Comparison of ENCODE assay signal across 17 cellular contexts in the genomic region with DNA sequence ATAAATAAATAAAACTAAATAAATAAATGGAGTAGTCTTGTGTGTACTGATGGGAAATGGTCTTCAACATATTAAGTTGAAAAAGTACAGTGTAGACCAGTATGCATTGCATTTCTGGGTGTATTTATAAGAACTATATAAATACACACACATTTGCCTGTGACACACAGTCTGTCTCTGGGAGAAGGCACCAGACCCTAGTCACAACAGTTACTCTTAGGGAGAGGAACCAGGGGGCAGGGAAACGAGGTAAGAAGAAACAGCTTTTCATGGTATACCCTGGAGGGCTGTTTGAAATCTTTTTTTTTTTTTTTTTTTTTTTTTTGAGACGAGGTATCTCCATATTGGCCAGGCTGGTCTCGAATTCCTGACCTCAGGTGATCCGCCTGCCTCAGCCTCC. TPM values are rescaled to one million over a fixed set of nuclear protein-coding genes. Genes with fewer than 3 reads are reported as not detected.
A peak's percentile ranks its signal among the peaks of the same experiment; 100 is the strongest.
DNase-seq lines count a peak whose midpoint lies in the region; ATAC-seq and TF ChIP-seq lines count a peak whose summit lies in the region.
"Had no signal": no experiment of that assay in that cellular context is flagged by ENCODE, and none has a peak within 500 bp of the region (broad histone marks: within the 10 kb centered on the region; RNA-seq: fewer than 3 reads in every experiment).

No MANE protein-coding gene starts in this region.

- ATAC-seq in HG03469 (IDR thresholded peaks at IDR 0.05; ENCODE audit: unreplicated experiment), result no peak
- ATAC-seq: A549, K562 had no signal

- no peaks in the 10 kb centered on the region for H3K9me3 Mint-ChIP-seq in activated naive CD4-positive, alpha-beta T cell treated with anti-CD3 and anti-CD28 coated beads, Interleukin-2, amount 50 U/mL, for 24 hours
- H3K9me3 Mint-ChIP-seq in activated naive CD4-positive, alpha-beta T cell treated with anti-CD3 and anti-CD28 coated beads, Interleukin-2, amount 10 ng/mL, durations not matched to agents 7 days and 5 days, result no peaks in the 10 kb centered on the region
- H3K9me3 Mint-ChIP-seq in IgD-negative memory B cell, result no peaks in the 10 kb centered on the region
- H3K9me3 Mint-ChIP-seq in nephron, result no peaks in the 10 kb centered on the region
- H3K9me3 Mint-ChIP-seq: CD4-positive, CD25-positive, alpha-beta regulatory T cell had no signal

- 0 out of 2 replicates have a peak, but pooled peaks have one; percentile 12 for TF ChIP-seq POLR2A in Raji (IDR thresholded peaks at IDR 0.05; ENCODE audit: insufficient read depth, low read depth, low read length)

- no peak for DNase-seq in activated naive CD4-positive, alpha-beta T cell treated with anti-CD3 and anti-CD28 coated beads, Interleukin-2, amount 10 ng/mL, durations not matched to agents 7 days and 5 days
- no peak for DNase-seq in NCI-H2227 treated with DMSO at 0.1 percent for 48 hours (lab: John Stamatoyannopoulos, UW)
- no peak for DNase-seq in activated CD8-positive, alpha-beta memory T cell treated with anti-CD3 and anti-CD28 coated beads, Interleukin-2, amount 50 U/mL, for 4 hours
- DNase-seq: AML-193; C1 segment of cervical spinal cord; CD4-positive, CD25-positive, alpha-beta regulatory T cell; DMS 273 treated with DMSO at 0.1 percent for 48 hours; DMS53; GDM1; GM23248 had no signal

- H3K4me3 Mint-ChIP-seq in activated naive CD4-positive, alpha-beta T cell treated with anti-CD3 and anti-CD28 coated beads, Interleukin-2, amount 50 U/mL, for 24 hours, result no peak overlapping the region
- no peak overlapping the region for H3K4me3 Mint-ChIP-seq in activated naive CD4-positive, alpha-beta T cell treated with anti-CD3 and anti-CD28 coated beads, Interleukin-2, amount 10 ng/mL, durations not matched to agents 7 days and 5 days
- H3K4me3 Mint-ChIP-seq in IgD-negative memory B cell (peak overlapping the region in 2 of 4 donors; percentile 54 to 83), nephron (no peak overlapping the region)

- H3K4me1 Mint-ChIP-seq in activated naive CD4-positive, alpha-beta T cell treated with anti-CD3 and anti-CD28 coated beads, Interleukin-2, amount 50 U/mL, for 24 hours, result peaks cover 22% of the 10 kb centered on the region
- peaks cover 38% of the 10 kb centered on the region for H3K4me1 Mint-ChIP-seq in activated naive CD4-positive, alpha-beta T cell treated with anti-CD3 and anti-CD28 coated beads, Interleukin-2, amount 10 ng/mL, durations not matched to agents 7 days and 5 days
- peaks cover 29 to 33% (median 30%) of the 10 kb centered on the region in 3 donors for H3K4me1 Mint-ChIP-seq in IgD-negative memory B cell
- peaks cover 38% of the 10 kb centered on the region for H3K4me1 Mint-ChIP-seq in nephron

- CTCF ChIA-PET in activated naive CD4-positive, alpha-beta T cell treated with anti-CD3 and anti-CD28 coated beads, Interleukin-2, amount 10 ng/mL, durations not matched to agents 7 days and 5 days (lab: Charles Lee), result interaction anchor here (6.9 kb wide), 1 partner anchor 17 kb away, joined by 42 read pairs; the partner anchor contains the start of gene MRPL4

- H3K36me3 Mint-ChIP-seq in activated naive CD4-positive, alpha-beta T cell treated with anti-CD3 and anti-CD28 coated beads, Interleukin-2, amount 50 U/mL, for 24 hours, result no peaks in the 10 kb centered on the region
- no peaks in the 10 kb centered on the region for H3K36me3 Mint-ChIP-seq in activated naive CD4-positive, alpha-beta T cell treated with anti-CD3 and anti-CD28 coated beads, Interleukin-2, amount 10 ng/mL, durations not matched to agents 7 days and 5 days
- H3K36me3 Mint-ChIP-seq in IgD-negative memory B cell, result no peaks in the 10 kb centered on the region
- no peaks in the 10 kb centered on the region for H3K36me3 Mint-ChIP-seq in nephron (ENCODE audit: low read depth)
- H3K36me3 Mint-ChIP-seq: CD4-positive, CD25-positive, alpha-beta regulatory T cell had no signal

- TF ChIP-seq CTCF in nephron (IDR thresholded peaks at IDR 0.05; ENCODE audit: unreplicated experiment in 3 of 3), result no peak

- H3K27me3 Mint-ChIP-seq in activated naive CD4-positive, alpha-beta T cell treated with anti-CD3 and anti-CD28 coated beads, Interleukin-2, amount 50 U/mL, for 24 hours, result no peaks in the 10 kb centered on the region
- peaks cover 29% of the 10 kb centered on the region for H3K27me3 Mint-ChIP-seq in activated naive CD4-positive, alpha-beta T cell treated with anti-CD3 and anti-CD28 coated beads, Interleukin-2, amount 10 ng/mL, durations not matched to agents 7 days and 5 days
- H3K27me3 Mint-ChIP-seq in IgD-negative memory B cell (no peaks in the 10 kb centered on the region), nephron (ENCODE audit: low read depth) (no peaks in the 10 kb centered on the region)

- peak overlapping the region; percentile 68 for H3K27ac Mint-ChIP-seq in activated naive CD4-positive, alpha-beta T cell treated with anti-CD3 and anti-CD28 coated beads, Interleukin-2, amount 50 U/mL, for 24 hours
- H3K27ac Mint-ChIP-seq in activated naive CD4-positive, alpha-beta T cell treated with anti-CD3 and anti-CD28 coated beads, Interleukin-2, amount 10 ng/mL, durations not matched to agents 7 days and 5 days, result no peak overlapping the region
- H3K27ac Mint-ChIP-seq in IgD-negative memory B cell (peak overlapping the region in 2 of 3 donors; percentile 91 to 98), nephron (peak overlapping the region in 2 of 3 experiments; percentile 61 to 84)

RNA-seq across cellular contexts. Expression of gene S1PR2, which starts 2.8 kb away (rescaled TPM):
- polyA plus RNA-seq in IgD-negative memory B cell, result 0.20 TPM

RNA-seq across cellular contexts. Expression of gene MRPL4, which starts 18.1 kb away (rescaled TPM):
- polyA plus RNA-seq in IgD-negative memory B cell, result 48.8 TPM

RNA-seq across cellular contexts. Expression of gene ICAM1, which starts 37.0 kb away (rescaled TPM):
- 9.2 TPM for polyA plus RNA-seq in IgD-negative memory B cell

RNA-seq across cellular contexts. Expression of gene DNMT1, which starts 39.2 kb away (rescaled TPM):
- 74.6 TPM for polyA plus RNA-seq in IgD-negative memory B cell

RNA-seq across cellular contexts. Expression of gene ICAM4, which starts 52.8 kb away (rescaled TPM):
- 0.81 TPM for polyA plus RNA-seq in IgD-negative memory B cell
- polyA plus RNA-seq: A549 had no signal
